10 cellular contexts compared by ENCODE assay signal in the genomic region with DNA sequence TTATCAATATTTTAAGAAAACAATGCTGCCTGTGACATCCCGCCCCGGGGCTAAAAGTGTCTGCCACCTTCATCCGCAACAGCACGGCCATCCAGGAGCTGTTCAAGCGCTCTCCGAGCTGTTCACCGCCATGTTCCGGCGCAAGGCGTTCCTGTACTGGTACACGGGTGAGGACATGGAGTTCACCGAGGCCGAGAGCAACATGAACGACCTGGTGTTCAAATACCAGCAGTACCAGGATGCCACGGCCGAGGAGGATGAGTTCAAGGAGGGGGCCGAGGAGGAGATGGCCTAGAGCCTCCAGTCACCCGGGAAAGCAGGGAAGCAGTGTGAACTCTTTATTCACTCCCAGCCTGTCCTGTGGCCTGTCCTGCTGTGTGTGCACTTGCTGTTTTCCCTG. TPM values are rescaled to one million over a fixed set of nuclear protein-coding genes. Genes with fewer than 3 reads are reported as not detected.
"Had no signal": no experiment of that assay in that cellular context is flagged by ENCODE, and none has a peak within 500 bp of the region (broad histone marks: within the 10 kb centered on the region; RNA-seq: fewer than 3 reads in every experiment).

No MANE protein-coding gene starts in this region.

- H3K36me3 ChIP-seq: HAP-1 had no signal

- H3K27ac ChIP-seq: GM23248, HL-60 had no signal

- H3K9ac ChIP-seq: GM23248 had no signal

- DNase-seq: GM23248, GOT3, H7, HFFc6, KG1 had no signal

- H3K4me3 ChIP-seq: GM23248, HAP-1 had no signal

- H3K9me3 ChIP-seq: HAP-1 had no signal

- H3K4me1 ChIP-seq: HAP-1 had no signal

- H2AFZ ChIP-seq: GM23248 had no signal

- ATAC-seq: HCT116, HepG2 had no signal

- FAIRE-seq: HepG2 had no signal

RNA-seq across cellular contexts. Expression of a gene that starts 12.1 kb away (rescaled TPM):
- polyA plus RNA-seq: GM23248, IgD-negative memory B cell had no signal
